ENCODE assay signal across 22 cellular contexts in the genomic region with DNA sequence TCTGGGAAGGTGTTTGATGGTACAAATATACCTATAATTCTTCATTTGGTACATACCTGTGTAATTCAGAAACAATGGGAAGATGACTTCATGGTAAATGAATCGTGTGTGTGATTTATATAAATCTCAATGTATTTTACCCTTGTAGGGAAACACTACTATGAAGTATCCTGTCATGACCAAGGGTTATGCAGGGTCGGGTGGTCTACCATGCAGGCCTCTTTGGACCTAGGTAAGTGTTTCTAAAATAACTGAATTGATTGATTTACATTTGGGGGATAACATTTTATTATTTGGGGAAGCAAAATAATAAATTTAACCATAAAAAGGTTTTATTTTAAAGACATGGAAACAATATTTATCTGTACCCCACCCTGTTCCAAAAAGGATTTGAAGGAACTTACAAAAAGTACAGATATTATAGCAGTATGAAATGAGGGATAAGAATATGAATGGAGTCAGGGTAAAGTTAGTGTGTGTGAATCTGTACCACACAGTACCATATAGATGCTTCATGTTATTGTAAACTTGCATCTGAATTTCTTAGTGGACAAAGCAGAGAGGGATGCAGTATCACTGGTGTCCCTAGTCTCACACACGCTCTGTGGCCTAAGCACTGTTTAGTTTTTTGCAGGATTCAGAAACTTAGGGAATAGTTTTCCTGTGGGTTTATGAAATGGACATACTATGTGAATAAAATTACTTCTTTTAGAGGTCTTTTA. TPM values are rescaled to one million over a fixed set of nuclear protein-coding genes. Genes with fewer than 3 reads are reported as not detected.
A peak's percentile ranks its signal among the peaks of the same experiment; 100 is the strongest.
DNase-seq lines count a peak whose midpoint lies in the region; ATAC-seq, FAIRE-seq and TF ChIP-seq lines count a peak whose summit lies in the region.
"Had no signal": no experiment of that assay in that cellular context is flagged by ENCODE, and none has a peak within 500 bp of the region (broad histone marks: within the 10 kb centered on the region; RNA-seq: fewer than 3 reads in every experiment).

No MANE protein-coding gene starts in this region.

- TF ChIP-seq EP300 in HepG2 (IDR thresholded peaks at IDR 0.05; ENCODE audit: low read depth in 2 of 2, low read length in 2 of 2) (no peak), HepG2 (CRISPR knock-in tag; IDR thresholded peaks at IDR 0.05; ENCODE audit: borderline replicate concordance) (no peak)

- TF ChIP-seq CTCF in HepG2 (CRISPR knock-in tag; IDR thresholded peaks at IDR 0.05) (no peak), right lobe of liver (IDR thresholded peaks at IDR 0.05) (no peak)

- WGBS in HepG2 (ENCODE audit: low lambda C conversion rate), result 97% methylated on average over 3 of the region's 3 CpGs
- 80% methylated on average over 3 of the region's 3 CpGs for WGBS in right lobe of liver (ENCODE audit: insufficient coverage, low coverage, low lambda C conversion rate, missing lambda C conversion rate)

- no peak overlapping the region for H3K9ac ChIP-seq in HepG2 (ENCODE audit: insufficient read depth, low read depth, low read length)
- H3K9ac ChIP-seq: BLaER1 had no signal

- TF ChIP-seq POLR2A in HepG2 (IDR thresholded peaks at IDR 0.05; ENCODE audit: insufficient read depth in 1 of 2, low read depth in 2 of 2, low read length in 2 of 2), result no peak
- no peak for TF ChIP-seq POLR2A in right lobe of liver (IDR thresholded peaks at IDR 0.05)

- H3K27me3 ChIP-seq in HepG2 (ENCODE audit: control insufficient read depth in 1 of 2, insufficient read depth in 2 of 2, low read length in 2 of 2) (no peaks in the 10 kb centered on the region), right lobe of liver (no peaks in the 10 kb centered on the region)
- H3K27me3 ChIP-seq: BE2C, BLaER1 had no signal

- BruUV-seq in HepG2 (replicated peaks; lab: Mats Ljungman, UMichigan), result no TSS peak

- H3K9me3 ChIP-seq in HepG2 (ENCODE audit: low read length), result no peaks in the 10 kb centered on the region
- H3K9me3 ChIP-seq in right lobe of liver, result no peaks in the 10 kb centered on the region
- H3K9me3 ChIP-seq: BE2C, BLaER1 had no signal

- no peak overlapping the region for H3K4me3 ChIP-seq in HepG2 (replicated peaks in 1 of 3; ENCODE audit: insufficient read depth in 1 of 3, low read depth in 2 of 3, low read length in 3 of 3)
- H3K4me3 ChIP-seq in right lobe of liver, result no peak overlapping the region
- H3K4me3 ChIP-seq: BLaER1 had no signal

- H2AFZ ChIP-seq in HepG2 (ENCODE audit: low read length), result no peak overlapping the region

- H4K20me1 ChIP-seq in HepG2 (ENCODE audit: insufficient read depth, low read length), result no peaks in the 10 kb centered on the region

- H3K27ac ChIP-seq in HepG2 (ENCODE audit: extremely low read length, insufficient read depth, low read length), result no peak overlapping the region
- H3K27ac ChIP-seq in right lobe of liver, result no peak overlapping the region
- H3K27ac ChIP-seq: BLaER1 had no signal

- intact Hi-C loops in HepG2 (cut with micrococcal nuclease; ENCODE audit: unreplicated experiment), result no loop called here
- intact Hi-C loops in right lobe of liver (cut with DNase I), result no loop called here

- POLR2A ChIA-PET in HepG2 (lab: Yijun Ruan, JAX), result no interaction called here

- no peak overlapping the region for H3K4me2 ChIP-seq in HepG2 (ENCODE audit: low read depth, low read length)
- H3K4me2 ChIP-seq: BLaER1 had no signal

- in situ Hi-C loops in HepG2 (cut with HindIII; ENCODE audit: extremely low pct_ligation_motif_present, low pct_unique_long_range_greater_than_20kb), result no loop called here

- CTCF ChIA-PET in HepG2 (lab: Yijun Ruan, JAX; ENCODE audit: low intra/inter-chr PET ratio, low total read pairs), result no interaction called here

- no peak for DNase-seq in HepG2 (ENCODE audit: low spot score)
- DNase-seq in right lobe of liver, result no peak
- DNase-seq in SK-N-DZ (ENCODE audit: low spot score), result peak; percentile 92
- no peak for DNase-seq in NCI-H187 (lab: John Stamatoyannopoulos, UW)
- no peak for DNase-seq in DMS79 treated with DMSO at 0.1 percent for 48 hours (lab: John Stamatoyannopoulos, UW)
- DNase-seq: 8988T; ACHN; BE2C; C1 segment of cervical spinal cord; CD4-positive, alpha-beta memory T cell; CD4-positive, CD25-positive, alpha-beta regulatory T cell; CD8-positive, alpha-beta memory T cell; COR-L47; DMS 273 treated with DMSO at 0.1 percent for 48 hours; DMS153; DMS53; DMS79; GF-D8 had no signal

- H3K79me2 ChIP-seq in HepG2 (ENCODE audit: insufficient read depth, low read length), result no peaks in the 10 kb centered on the region

- no peak for TF ChIP-seq RAD21 in HepG2 (CRISPR knock-in tag; IDR thresholded peaks at IDR 0.05)

- no peak for ATAC-seq in HepG2
- ATAC-seq in right lobe of liver, result no peak

- peaks cover 46 to 88% of the 10 kb centered on the region in 2 experiments for H3K36me3 ChIP-seq in HepG2 (replicated peaks in 1 of 2; ENCODE audit: control insufficient read depth in 1 of 2, insufficient read depth in 2 of 2, low read length in 2 of 2)
- H3K36me3 ChIP-seq in right lobe of liver, result peaks cover 7 to 100% (median 64%) of the 10 kb centered on the region in 4 donors

- no peak for FAIRE-seq in HepG2 (lab: Jason Lieb, UNC)
- FAIRE-seq: A204.1, G401.6, GM18507 had no signal

- H3K4me1 ChIP-seq in HepG2 (ENCODE audit: insufficient read depth, low read length), result no peaks in the 10 kb centered on the region
- no peaks in the 10 kb centered on the region for H3K4me1 ChIP-seq in right lobe of liver
- H3K4me1 ChIP-seq: BE2C, BLaER1 had no signal

TF ChIP-seq in HepG2, 621 proteins besides CTCF, POLR2A, EP300 and RAD21:
- peak; percentile 28; the same call in 1 of the 2 replicates for TF ChIP-seq RBFOX2 (IDR thresholded peaks at IDR 0.05; ENCODE audit: low read depth, low read length)
- no peak for TF ChIP-seq SRSF1 (optimal IDR thresholded peaks at IDR 0.05; ENCODE audit: low read depth, low read length)

RNA-seq across cellular contexts. Expression of a gene that starts 11.5 kb away (rescaled TPM):
- total RNA-seq in HepG2 (2016; rRNA removed; fragmentation: Illumina TruSeq; extraction: Trizol), result 130 and 254 TPM in 2 replicates
- total RNA-seq in HepG2 (2016; cell fraction: cytosol; rRNA removed; fragmentation: Illumina TruSeq; extraction: Trizol; ENCODE audit: low read depth), result 20.7 and 26.0 TPM in 2 replicates
- total RNA-seq in HepG2 (2016; cell fraction: insoluble cytoplasmic fraction; rRNA removed; fragmentation: Illumina TruSeq; extraction: Trizol), result 128 and 254 TPM in 2 replicates
- 42.3 and 49.4 TPM in 2 replicates for total RNA-seq in HepG2 (2016; cell fraction: membrane; rRNA removed; fragmentation: Illumina TruSeq; extraction: Trizol)
- 114 and 115 TPM in 2 replicates for total RNA-seq in HepG2 (2016; cell fraction: nucleus; rRNA removed; fragmentation: Illumina TruSeq; extraction: Trizol)
- polyA plus RNA-seq in HepG2 (2011; rRNA removed), result 60.9 and 81.6 TPM in 2 replicates
- polyA plus RNA-seq in HepG2 (2011; cell fraction: cytosol; rRNA removed), result 36.8 and 56.4 TPM in 2 replicates
- polyA plus RNA-seq in HepG2 (2011; cell fraction: nucleus; rRNA removed), result 33.2 and 43.2 TPM in 2 replicates
- polyA plus RNA-seq in HepG2 (2012), result 87.2 and 121 TPM in 2 replicates
- 17.5 and 20.7 TPM in 2 replicates for polyA plus RNA-seq in HepG2 (2016; cell fraction: cytosol; fragmentation: Illumina TruSeq; extraction: Trizol; ENCODE audit: low read depth)
- 266 and 281 TPM in 2 replicates for polyA plus RNA-seq in HepG2 (2016; cell fraction: insoluble cytoplasmic fraction; fragmentation: Illumina TruSeq; extraction: Trizol; ENCODE audit: low read depth)
- polyA plus RNA-seq in HepG2 (2016; cell fraction: membrane; fragmentation: Illumina TruSeq; extraction: Trizol; ENCODE audit: low read depth), result 28.6 and 36.5 TPM in 2 replicates
- polyA plus RNA-seq in HepG2 (2016; cell fraction: nucleus; fragmentation: Illumina TruSeq; extraction: Trizol; ENCODE audit: insufficient read depth, low read depth), result 120 and 122 TPM in 2 replicates
- polyA minus RNA-seq in HepG2 (2011; rRNA and poly(A)+ RNA removed; ENCODE audit: low replicate concordance), result 15.7 and 27.0 TPM in 2 replicates
- polyA minus RNA-seq in HepG2 (2011; cell fraction: cytosol; rRNA and poly(A)+ RNA removed), result 54.9 and 60.7 TPM in 2 replicates
- polyA minus RNA-seq in HepG2 (2011; cell fraction: nucleus; rRNA and poly(A)+ RNA removed), result 109 and 119 TPM in 2 replicates
- total RNA-seq in right lobe of liver, result 10 to 100 TPM; 29.7 to 43.5 (median 37.6) TPM
- polyA plus RNA-seq in SK-N-DZ (2014; cell fraction: cytosol; rRNA removed), result 5,002 and 5,638 TPM in 2 replicates
- 4,616 and 5,818 TPM in 2 replicates for polyA plus RNA-seq in SK-N-DZ (2014; cell fraction: nucleus; rRNA removed)

RNA-seq across cellular contexts. Expression of a gene that starts 42.1 kb away (rescaled TPM):
- total RNA-seq in HepG2 (2016; rRNA removed; fragmentation: Illumina TruSeq; extraction: Trizol), result 58.7 and 61.4 TPM in 2 replicates
- total RNA-seq in HepG2 (2016; cell fraction: cytosol; rRNA removed; fragmentation: Illumina TruSeq; extraction: Trizol; ENCODE audit: low read depth), result 52.9 and 59.9 TPM in 2 replicates
- total RNA-seq in HepG2 (2016; cell fraction: insoluble cytoplasmic fraction; rRNA removed; fragmentation: Illumina TruSeq; extraction: Trizol), result 56.3 and 56.6 TPM in 2 replicates
- total RNA-seq in HepG2 (2016; cell fraction: membrane; rRNA removed; fragmentation: Illumina TruSeq; extraction: Trizol), result 27.5 and 33.9 TPM in 2 replicates
- 75.6 and 80.4 TPM in 2 replicates for total RNA-seq in HepG2 (2016; cell fraction: nucleus; rRNA removed; fragmentation: Illumina TruSeq; extraction: Trizol)
- 28.8 and 33.6 TPM in 2 replicates for polyA plus RNA-seq in HepG2 (2011; rRNA removed)
- polyA plus RNA-seq in HepG2 (2011; cell fraction: cytosol; rRNA removed), result 29.5 and 30.7 TPM in 2 replicates
- 23.2 and 23.7 TPM in 2 replicates for polyA plus RNA-seq in HepG2 (2011; cell fraction: nucleus; rRNA removed)
- 26.5 and 30.9 TPM in 2 replicates for polyA plus RNA-seq in HepG2 (2012)
- 14.7 and 16.9 TPM in 2 replicates for polyA plus RNA-seq in HepG2 (2016; cell fraction: cytosol; fragmentation: Illumina TruSeq; extraction: Trizol; ENCODE audit: low read depth)
- 27.5 and 27.7 TPM in 2 replicates for polyA plus RNA-seq in HepG2 (2016; cell fraction: insoluble cytoplasmic fraction; fragmentation: Illumina TruSeq; extraction: Trizol; ENCODE audit: low read depth)
- polyA plus RNA-seq in HepG2 (2016; cell fraction: membrane; fragmentation: Illumina TruSeq; extraction: Trizol; ENCODE audit: low read depth), result 5.6 and 6.1 TPM in 2 replicates
- polyA plus RNA-seq in HepG2 (2016; cell fraction: nucleus; fragmentation: Illumina TruSeq; extraction: Trizol; ENCODE audit: insufficient read depth, low read depth), result 39.1 and 42.0 TPM in 2 replicates
- polyA minus RNA-seq in HepG2 (2011; rRNA and poly(A)+ RNA removed; ENCODE audit: low replicate concordance), result 55.2 and 126 TPM in 2 replicates
- polyA minus RNA-seq in HepG2 (2011; cell fraction: cytosol; rRNA and poly(A)+ RNA removed), result 57.6 and 62.9 TPM in 2 replicates
- polyA minus RNA-seq in HepG2 (2011; cell fraction: nucleus; rRNA and poly(A)+ RNA removed), result 102 and 117 TPM in 2 replicates
- total RNA-seq in right lobe of liver, result 10 to 100 TPM; 16.1 to 21.8 (median 18.5) TPM
- polyA plus RNA-seq in SK-N-DZ (2014; cell fraction: cytosol; rRNA removed), result 171 and 202 TPM in 2 replicates
- polyA plus RNA-seq in SK-N-DZ (2014; cell fraction: nucleus; rRNA removed), result 123 and 132 TPM in 2 replicates
